ENCODE assay signal across 2 cellular contexts in genomic region chr10:79152423-79152817, GRCh38.
TF ChIP-seq lines count a peak whose summit lies in the region.

No MANE protein-coding gene starts in this region.

TF ChIP-seq in IMR-90, 13 proteins besides CTCF, POLR2A, EP300 and RAD21 (continued from another document):
- no peak for TF ChIP-seq CHD1 (IDR thresholded peaks at IDR 0.05; ENCODE audit: low read depth, low read length)
- no peak for TF ChIP-seq FOS (IDR thresholded peaks at IDR 0.05; ENCODE audit: low read depth, low read length)
- TF ChIP-seq MAFK (IDR thresholded peaks at IDR 0.05; ENCODE audit: low read depth, low read length), result no peak
- no peak for TF ChIP-seq RCOR1 (IDR thresholded peaks at IDR 0.05; ENCODE audit: insufficient replicate concordance, low read length)
- TF ChIP-seq RFX5 (IDR thresholded peaks at IDR 0.05; ENCODE audit: low read depth, low read length), result no peak
- TF ChIP-seq MXI1 (IDR thresholded peaks at IDR 0.05; ENCODE audit: borderline replicate concordance, low read depth, low read length), result no peak
- TF ChIP-seq BHLHE40 (IDR thresholded peaks at IDR 0.05; ENCODE audit: low read depth, low read length), result no peak
- TF ChIP-seq NFE2L2 (IDR thresholded peaks at IDR 0.05; ENCODE audit: low read depth, low read length), result no peak
- no peak for TF ChIP-seq CEBPB (IDR thresholded peaks at IDR 0.05; ENCODE audit: low read depth, low read length)
- TF ChIP-seq ELK1 (IDR thresholded peaks at IDR 0.05; ENCODE audit: borderline replicate concordance, low read depth, low read length), result no peak
- no peak for TF ChIP-seq MAZ (IDR thresholded peaks at IDR 0.05; ENCODE audit: borderline replicate concordance, low read depth, low read length)
- no peak for TF ChIP-seq USF2 (IDR thresholded peaks at IDR 0.05; ENCODE audit: low read depth, low read length)

TF ChIP-seq in endothelial cell of umbilical vein, 7 proteins besides CTCF, POLR2A, EP300 and RAD21:
- no peak for TF ChIP-seq MYC (IDR thresholded peaks at IDR 0.05; ENCODE audit: low read depth, low read length)
- no peak for TF ChIP-seq FOS (IDR thresholded peaks at IDR 0.05; ENCODE audit: borderline replicate concordance, insufficient read depth, low read length)
- TF ChIP-seq JUN (IDR thresholded peaks at IDR 0.05; ENCODE audit: borderline replicate concordance, insufficient read depth, insufficient read length, low read depth), result no peak
- TF ChIP-seq POLR2AphosphoS5 (IDR thresholded peaks at IDR 0.05; ENCODE audit: insufficient read depth, low read depth, low read length), result no peak
- TF ChIP-seq EZH2 (IDR thresholded peaks at IDR 0.05; ENCODE audit: borderline replicate concordance, low read depth, low read length, severe bottlenecking), result no peak
- no peak for TF ChIP-seq GATA2 (IDR thresholded peaks at IDR 0.05; ENCODE audit: insufficient read depth, insufficient read length, low read depth, low read length)
- TF ChIP-seq MAX (IDR thresholded peaks at IDR 0.05; ENCODE audit: insufficient read depth, insufficient read length), result no peak
